8 cellular contexts compared by ENCODE assay signal in genomic region chr10:97574374-97575100, GRCh38. TPM values are rescaled to one million over a fixed set of nuclear protein-coding genes. Genes with fewer than 3 reads are reported as not detected.
DNase-seq lines count a peak whose midpoint lies in the region; ATAC-seq, FAIRE-seq and TF ChIP-seq lines count a peak whose summit lies in the region.

No MANE protein-coding gene starts in this region.

- POLR2A ChIA-PET in GM10248 (lab: Yijun Ruan, JAX): no interaction called here

- H3K4me3 ChIP-seq in AG09309 (ENCODE audit: control insufficient read depth, low read depth, low read length) (no peak overlapping the region), astrocyte of the spinal cord (ENCODE audit: low read depth, low read length) (no peak overlapping the region), aorta (ENCODE audit: low read length in 2 of 2) (no peak overlapping the region)

- peak overlapping the region in 1 of 2 donors; percentile 75 for H3K27ac ChIP-seq in aorta (ENCODE audit: low read depth in 1 of 2, low read length in 2 of 2)

- no peaks in the 10 kb centered on the region for H3K27me3 ChIP-seq in aorta (ENCODE audit: control insufficient read depth in 1 of 2, insufficient read depth in 2 of 2, low read length in 1 of 2)

- CTCF ChIA-PET in GM10248 (lab: Yijun Ruan, JAX): interaction anchor here (1.1 to 4.9 kb wide), 5 partner anchors 9 to 157 kb away, joined by 3 to 55 read pairs (median 3); partner anchors contain the start of gene HOGA1

- no peaks in the 10 kb centered on the region for H3K9me3 ChIP-seq in aorta (ENCODE audit: control insufficient read depth, low read length)

- 28 to 29% methylated on average over 4 of the region's 4 CpGs for WGBS in aorta, 2 donors

- FAIRE-seq in islet of Langerhans (lab: Jason Lieb, UNC): peak; percentile 96

- TF ChIP-seq CTCF in AG09309 (IDR thresholded peaks at IDR 0.05; ENCODE audit: control insufficient read depth, insufficient read depth, low read depth, low read length, missing control alignments) (no peak), astrocyte of the spinal cord (IDR thresholded peaks at IDR 0.05; ENCODE audit: low read depth, low read length) (no peak), GM10248 (IDR thresholded peaks at IDR 0.05; ENCODE audit: control extremely low read depth, extremely low read depth, low read depth, missing control alignments) (no peak)

- ATAC-seq in aorta (ENCODE audit: low FRiP score) (peak; percentile 23), GM19351 (IDR thresholded peaks at IDR 0.05; ENCODE audit: unreplicated experiment) (no peak), GM18870 (IDR thresholded peaks at IDR 0.05; ENCODE audit: unreplicated experiment) (no peak)

- in situ Hi-C loops in astrocyte of the spinal cord (cut with HindIII; ENCODE audit: low sequenced_read_pairs): no loop called here

- H3K36me3 ChIP-seq in aorta (ENCODE audit: control insufficient read depth in 1 of 2, insufficient read depth in 2 of 2, low read length in 1 of 2): peaks cover 2 to 6% of the 10 kb centered on the region in 2 donors

- intact Hi-C loops in aorta (cut with DNase I): loop anchor here in 1 of 2 donors (1.0 kb wide), 1 partner anchor 22 kb away; no protein-coding TSS in a partner anchor

- H3K4me1 ChIP-seq in aorta (ENCODE audit: control insufficient read depth in 1 of 2, insufficient read depth in 2 of 2, low read length in 2 of 2): no peaks in the 10 kb centered on the region

- DNase-seq in AG09309 (ENCODE audit: low read depth) (peak; percentile 14), NCI-H1092 (lab: John Stamatoyannopoulos, UW) (peak; percentile 24), astrocyte of the spinal cord (ENCODE audit: low read depth, low spot score) (peak; percentile 58), aorta (peak; percentile 70 to 89), GM10248 (ENCODE audit: extremely low spot score) (no peak)

RNA-seq across cellular contexts. Expression of gene ANKRD2, which starts 2.0 kb away (rescaled TPM):
- total RNA-seq in aorta: under 1 TPM; 0.39 to 0.78 TPM
- polyA plus RNA-seq in aorta: 1 to 10 TPM; 1.4 to 3.1 TPM

RNA-seq across cellular contexts. Expression of gene HOGA1, which starts 9.7 kb away (rescaled TPM):
- total RNA-seq in aorta: 1 to 10 TPM; 1.9 to 4.6 TPM
- polyA plus RNA-seq in aorta: 1 to 10 TPM; 3.9 to 4.0 TPM

RNA-seq across cellular contexts. Expression of gene C10orf62, which starts 15.0 kb away (rescaled TPM):
- under 1 TPM; 0.29 to 0.42 TPM for total RNA-seq in aorta
- under 1 TPM in 1 of 2 donors, not detected in 1; 0.54 TPM for polyA plus RNA-seq in aorta

RNA-seq across cellular contexts. Expression of gene MORN4, which starts 58.8 kb away (rescaled TPM):
- 1 to 10 TPM; 1.4 to 6.6 TPM for total RNA-seq in aorta
- polyA plus RNA-seq in aorta: 1 to 10 TPM; 4.5 to 8.8 TPM
